Comparison of ENCODE assay signal across 14 cellular contexts in genomic region chr6:69887026-69887425, GRCh38. TPM values are rescaled to one million over a fixed set of nuclear protein-coding genes. Genes with fewer than 3 reads are reported as not detected.
A peak's percentile ranks its signal among the peaks of the same experiment; 100 is the strongest.
DNase-seq lines count a peak whose midpoint lies in the region; ATAC-seq and TF ChIP-seq lines count a peak whose summit lies in the region.
"Had no signal": no experiment of that assay in that cellular context is flagged by ENCODE, and none has a peak within 500 bp of the region (broad histone marks: within the 10 kb centered on the region; RNA-seq: fewer than 3 reads in every experiment).

No MANE protein-coding gene starts in this region.

- H3K9me3 Mint-ChIP-seq in effector memory CD8-positive, alpha-beta T cell: no peaks in the 10 kb centered on the region
- no peaks in the 10 kb centered on the region for H3K9me3 Mint-ChIP-seq in endothelial cell (ENCODE audit: unreplicated experiment)

- H3K27me3 Mint-ChIP-seq in effector memory CD8-positive, alpha-beta T cell: peaks cover 18 to 26% of the 10 kb centered on the region in 2 donors
- H3K27me3 Mint-ChIP-seq in endothelial cell (ENCODE audit: unreplicated experiment): peaks cover 2% of the 10 kb centered on the region

- no peak overlapping the region for H3K4me3 Mint-ChIP-seq in effector memory CD8-positive, alpha-beta T cell
- H3K4me3 Mint-ChIP-seq in endothelial cell (ENCODE audit: unreplicated experiment): no peak overlapping the region
- H3K4me3 Mint-ChIP-seq: CD14-positive monocyte had no signal

- no peak overlapping the region for H3K27ac Mint-ChIP-seq in effector memory CD8-positive, alpha-beta T cell
- H3K27ac Mint-ChIP-seq in endothelial cell (ENCODE audit: unreplicated experiment): no peak overlapping the region
- H3K27ac Mint-ChIP-seq: CD14-positive monocyte had no signal

- H3K36me3 Mint-ChIP-seq in effector memory CD8-positive, alpha-beta T cell (ENCODE audit: insufficient read depth): no peaks in the 10 kb centered on the region
- H3K36me3 Mint-ChIP-seq in endothelial cell (ENCODE audit: low read depth, unreplicated experiment): no peaks in the 10 kb centered on the region
- H3K36me3 Mint-ChIP-seq: CD14-positive monocyte had no signal

- in situ Hi-C loops in GM13977 (cut with MboI; ENCODE audit: low pct_unique_long_range_greater_than_20kb, low sequenced_read_pairs, unreplicated experiment): no loop called here

- ATAC-seq in GM19372 (IDR thresholded peaks at IDR 0.05; ENCODE audit: low read depth, unreplicated experiment) (peak; percentile 63), HG03354 (IDR thresholded peaks at IDR 0.05; ENCODE audit: poor library complexity, severe bottlenecking, unreplicated experiment) (peak; percentile 66), HG03469 (IDR thresholded peaks at IDR 0.05; ENCODE audit: unreplicated experiment) (no peak)
- peak; percentile 48 for ATAC-seq in effector memory CD8-positive, alpha-beta T cell (replicated peaks)
- ATAC-seq: lower lobe of right lung, sciatic nerve had no signal

- DNase-seq in GM13977 (ENCODE audit: low spot score) (peak; percentile 19), NCI-H2029 treated with DMSO at 0.1 percent for 48 hours (lab: John Stamatoyannopoulos, UW) (no peak), foreskin melanocyte (no peak), endothelial cell (ENCODE audit: low spot score) (no peak)
- no peak for DNase-seq in effector memory CD8-positive, alpha-beta T cell
- DNase-seq: hippocampal formation, lower lobe of right lung, NCI-H2107 had no signal

- no peaks in the 10 kb centered on the region for H3K4me1 Mint-ChIP-seq in effector memory CD8-positive, alpha-beta T cell (ENCODE audit: low read depth in 2 of 2)
- no peaks in the 10 kb centered on the region for H3K4me1 Mint-ChIP-seq in endothelial cell (ENCODE audit: unreplicated experiment)

- TF ChIP-seq CTCF in GM13977 (IDR thresholded peaks at IDR 0.05; ENCODE audit: extremely low read depth, insufficient read depth, missing control alignments) (no peak), endothelial cell (IDR thresholded peaks at IDR 0.05; ENCODE audit: unreplicated experiment) (no peak)

RNA-seq across cellular contexts. Expression of gene COL19A1, which starts 20.7 kb away (rescaled TPM):
- 0.33 TPM for total RNA-seq in endothelial cell (ENCODE audit: unreplicated experiment)
- total RNA-seq: lower lobe of right lung, M059J had no signal
